10 cellular contexts compared by ENCODE assay signal in genomic region chr20:52047811-52048302, GRCh38.
DNase-seq lines count a peak whose midpoint lies in the region; TF ChIP-seq lines count a peak whose summit lies in the region.
"Had no signal": no experiment of that assay in that cellular context is flagged by ENCODE, and none has a peak within 500 bp of the region (broad histone marks: within the 10 kb centered on the region; RNA-seq: fewer than 3 reads in every experiment).

No MANE protein-coding gene starts in this region.

- H3K36me3 Mint-ChIP-seq in chondrocyte (ENCODE audit: low read depth) = no peaks in the 10 kb centered on the region

- H3K9me3 ChIP-seq in smooth muscle cell (replicated peaks; ENCODE audit: low read depth) (no peaks in the 10 kb centered on the region), esophagus muscularis mucosa (no peaks in the 10 kb centered on the region)

- no peak for TF ChIP-seq CTCF in GM12865 (IDR thresholded peaks at IDR 0.05; ENCODE audit: insufficient read depth, low read depth, low read length, missing control alignments)
- no peak for TF ChIP-seq CTCF in chondrocyte (IDR thresholded peaks at IDR 0.05)
- no peak for TF ChIP-seq CTCF in smooth muscle cell (IDR thresholded peaks at IDR 0.05; ENCODE audit: borderline replicate concordance, insufficient read depth, poor library complexity, severe bottlenecking)
- TF ChIP-seq CTCF in esophagus muscularis mucosa (IDR thresholded peaks at IDR 0.05) = no peak

- no peak overlapping the region for H3K4me3 Mint-ChIP-seq in chondrocyte (ENCODE audit: unreplicated experiment)

- H3K9ac ChIP-seq in smooth muscle cell (ENCODE audit: low read depth) = peak overlapping the region; percentile 1

- H3K9me3 Mint-ChIP-seq in chondrocyte (ENCODE audit: low read depth) = no peaks in the 10 kb centered on the region

- no peak for TF ChIP-seq EP300 in esophagus muscularis mucosa (IDR thresholded peaks at IDR 0.05)

- H4K20me1 ChIP-seq in smooth muscle cell (ENCODE audit: low read depth) = no peaks in the 10 kb centered on the region

- no peak for TF ChIP-seq POLR2A in esophagus muscularis mucosa (IDR thresholded peaks at IDR 0.05; ENCODE audit: low read depth)

- H3K4me1 ChIP-seq in smooth muscle cell (ENCODE audit: low read depth) (peaks cover 33% of the 10 kb centered on the region), esophagus muscularis mucosa (no peaks in the 10 kb centered on the region)

- peak overlapping the region; percentile 78 for H3K4me2 ChIP-seq in smooth muscle cell

- H3K27me3 ChIP-seq in smooth muscle cell (ENCODE audit: low read depth) (no peaks in the 10 kb centered on the region), esophagus muscularis mucosa (no peaks in the 10 kb centered on the region)

- H3F3A ChIP-seq in smooth muscle cell (ENCODE audit: low read depth) = peaks cover 13% of the 10 kb centered on the region

- peaks cover 28% of the 10 kb centered on the region for H3K4me1 Mint-ChIP-seq in chondrocyte (ENCODE audit: low read depth)

- H3K4me3 ChIP-seq in GM12865 (ENCODE audit: low read depth, low read length) (no peak overlapping the region), smooth muscle cell (peak overlapping the region; percentile 23), esophagus muscularis mucosa (no peak overlapping the region)

- 2% methylated on average over 14 of the region's 14 CpGs for WGBS in smooth muscle cell (ENCODE audit: low lambda C conversion rate)
- WGBS in esophagus muscularis mucosa = 51% methylated on average over 14 of the region's 14 CpGs

- DNase-seq in GM12865 (ENCODE audit: low read depth) (peak; percentile 12), UCSD-AML1 (lab: John Stamatoyannopoulos, UW; ENCODE audit: unreplicated experiment) (peak; percentile 13), chondrocyte (ENCODE audit: low spot score) (no peak), smooth muscle cell (lab: John Stamatoyannopoulos, UW; ENCODE audit: unreplicated experiment) (no peak), DMS53 treated with DMSO at 0.1 percent for 48 hours (lab: John Stamatoyannopoulos, UW; ENCODE audit: unreplicated experiment) (no peak), esophagus muscularis mucosa (ENCODE audit: extremely low spot score) (no peak), NCI-H1092 treated with DMSO at 0.1 percent for 48 hours (lab: John Stamatoyannopoulos, UW) (no peak), DMS 273 (lab: John Stamatoyannopoulos, UW; ENCODE audit: unreplicated experiment) (no peak)
- DNase-seq: MM.1S, SHP77 treated with DMSO at 0.1 percent for 48 hours had no signal

- intact Hi-C loops in esophagus muscularis mucosa (cut with DNase I) = no loop called here

- H3K27ac ChIP-seq in smooth muscle cell (ENCODE audit: low read depth) (peak overlapping the region; percentile 37), esophagus muscularis mucosa (replicated peaks in 1 of 4) (no peak overlapping the region)

- peak overlapping the region; percentile 14 for H3K27ac Mint-ChIP-seq in chondrocyte (ENCODE audit: unreplicated experiment)

- no peaks in the 10 kb centered on the region for H3K36me3 ChIP-seq in smooth muscle cell (ENCODE audit: low read depth)
- H3K36me3 ChIP-seq in esophagus muscularis mucosa = no peaks in the 10 kb centered on the region

- no peaks in the 10 kb centered on the region for H3K27me3 Mint-ChIP-seq in chondrocyte (ENCODE audit: low read depth)

- H3K79me2 ChIP-seq in smooth muscle cell (ENCODE audit: low read depth) = no peaks in the 10 kb centered on the region

- peak overlapping the region; percentile 72 for H2AFZ ChIP-seq in smooth muscle cell (ENCODE audit: low read depth)

Comparison
In these comparisons a context has a peak if more than half of its experiments do, and no peak if none do; other contexts are left out.
1. DNase-seq: peak in GM12865 (single experiment) and UCSD-AML1 (single experiment); none in chondrocyte (single experiment), smooth muscle cell (single experiment), DMS53 treated with DMSO at 0.1 percent for 48 hours (single experiment), esophagus muscularis mucosa (single experiment), NCI-H1092 treated with DMSO at 0.1 percent for 48 hours (single experiment) and DMS 273 (single experiment).